8 cellular contexts compared by ENCODE assay signal in genomic region chr3:149247929-149248691, GRCh38. TPM values are rescaled to one million over a fixed set of nuclear protein-coding genes. Genes with fewer than 3 reads are reported as not detected.
A peak's percentile ranks its signal among the peaks of the same experiment; 100 is the strongest.
DNase-seq lines count a peak whose midpoint lies in the region; ATAC-seq and TF ChIP-seq lines count a peak whose summit lies in the region.

No MANE protein-coding gene starts in this region.

- no peaks in the 10 kb centered on the region for H3K9me3 Mint-ChIP-seq in Calu3 (ENCODE audit: low read depth, unreplicated experiment)
- no peaks in the 10 kb centered on the region for H3K9me3 Mint-ChIP-seq in activated naive CD8-positive, alpha-beta T cell treated with anti-CD3 and anti-CD28 coated beads, Interleukin-2, amount 10 ng/mL, durations not matched to agents 7 days and 5 days
- H3K9me3 Mint-ChIP-seq in Caco-2 (ENCODE audit: unreplicated experiment), result peaks cover 9% of the 10 kb centered on the region

- H3K4me3 Mint-ChIP-seq in Calu3 (ENCODE audit: low read depth, unreplicated experiment), result peak overlapping the region; percentile 5
- no peak overlapping the region for H3K4me3 Mint-ChIP-seq in activated naive CD8-positive, alpha-beta T cell treated with anti-CD3 and anti-CD28 coated beads, Interleukin-2, amount 10 ng/mL, durations not matched to agents 7 days and 5 days
- no peak overlapping the region for H3K4me3 Mint-ChIP-seq in Caco-2 (ENCODE audit: unreplicated experiment)

- POLR2A ChIA-PET in activated naive CD8-positive, alpha-beta T cell treated with anti-CD3 and anti-CD28 coated beads, Interleukin-2, amount 10 ng/mL, durations not matched to agents 7 days and 5 days (lab: Charles Lee), result no interaction called here
- POLR2A ChIA-PET in Caco-2 (lab: Charles Lee), result no interaction called here

- H3K9me3 ChIP-seq in right cardiac atrium (ENCODE audit: control insufficient read depth, low read length), result no peaks in the 10 kb centered on the region
- no peaks in the 10 kb centered on the region; the same call in 1 of the 2 replicates for H3K9me3 ChIP-seq in Caco-2

- CTCF ChIA-PET in Calu3 (lab: Charles Lee) (interaction anchor here (0.7 kb wide), 1 partner anchor 515 kb away, joined by 6 read pairs; no protein-coding TSS in a partner anchor), Caco-2 (lab: Charles Lee) (no interaction called here)

- BruUV-seq in Calu3 (replicated peaks; lab: Mats Ljungman, UMichigan) (no TSS peak), Caco-2 (replicated peaks; lab: Mats Ljungman, UMichigan) (no TSS peak)

- no peak overlapping the region for H3K4me3 ChIP-seq in right cardiac atrium (ENCODE audit: low read length)
- H3K4me3 ChIP-seq in Caco-2 (ENCODE audit: low read depth, low read length), result no peak overlapping the region

- H3K27ac ChIP-seq in right cardiac atrium (ENCODE audit: low read length), result no peak overlapping the region

- intact Hi-C loops in Calu3 (cut with micrococcal nuclease; ENCODE audit: unreplicated experiment) (no loop called here), right cardiac atrium (cut with DNase I) (no loop called here), Caco-2 (cut with micrococcal nuclease; ENCODE audit: unreplicated experiment) (no loop called here)

- H3K36me3 ChIP-seq in Caco-2 (ENCODE audit: control insufficient read depth, insufficient read depth, low read length), result no peaks in the 10 kb centered on the region

- H3K27me3 ChIP-seq in right cardiac atrium (ENCODE audit: control insufficient read depth, insufficient read depth), result no peaks in the 10 kb centered on the region
- no peaks in the 10 kb centered on the region for H3K27me3 ChIP-seq in Caco-2 (replicated peaks; ENCODE audit: control insufficient read depth, insufficient read depth, low read length)

- no peak overlapping the region for H3K27ac Mint-ChIP-seq in Calu3 (ENCODE audit: unreplicated experiment)
- H3K27ac Mint-ChIP-seq in activated naive CD8-positive, alpha-beta T cell treated with anti-CD3 and anti-CD28 coated beads, Interleukin-2, amount 10 ng/mL, durations not matched to agents 7 days and 5 days, result no peak overlapping the region
- H3K27ac Mint-ChIP-seq in Caco-2 (ENCODE audit: unreplicated experiment), result no peak overlapping the region

- 62% methylated on average over 5 of the region's 5 CpGs for WGBS in right cardiac atrium

- H3K27me3 Mint-ChIP-seq in Calu3 (ENCODE audit: unreplicated experiment), result no peaks in the 10 kb centered on the region
- H3K27me3 Mint-ChIP-seq in activated naive CD8-positive, alpha-beta T cell treated with anti-CD3 and anti-CD28 coated beads, Interleukin-2, amount 10 ng/mL, durations not matched to agents 7 days and 5 days, result no peaks in the 10 kb centered on the region
- no peaks in the 10 kb centered on the region for H3K27me3 Mint-ChIP-seq in Caco-2 (ENCODE audit: insufficient read depth, unreplicated experiment)

- ATAC-seq in GM19351 (IDR thresholded peaks at IDR 0.05; ENCODE audit: unreplicated experiment) (peak; percentile 49), HG03342 (IDR thresholded peaks at IDR 0.05; ENCODE audit: unreplicated experiment) (peak; percentile 61), right cardiac atrium (no peak)
- peak; percentile 45 for ATAC-seq in activated naive CD8-positive, alpha-beta T cell treated with anti-CD3 and anti-CD28 coated beads, Interleukin-2, amount 10 ng/mL, durations not matched to agents 7 days and 5 days (ENCODE audit: low read depth)

- H3K36me3 Mint-ChIP-seq in Calu3 (ENCODE audit: insufficient read depth, unreplicated experiment) (no peaks in the 10 kb centered on the region), Caco-2 (ENCODE audit: insufficient read depth, unreplicated experiment) (no peaks in the 10 kb centered on the region)
- H3K36me3 Mint-ChIP-seq in activated naive CD8-positive, alpha-beta T cell treated with anti-CD3 and anti-CD28 coated beads, Interleukin-2, amount 10 ng/mL, durations not matched to agents 7 days and 5 days, result peaks cover 6% of the 10 kb centered on the region

- H3K4me1 ChIP-seq in right cardiac atrium (ENCODE audit: control insufficient read depth, insufficient read depth, low read length), result no peaks in the 10 kb centered on the region
- peaks cover 29% of the 10 kb centered on the region for H3K4me1 ChIP-seq in Caco-2

- TF ChIP-seq CTCF in Calu3 (IDR thresholded peaks at IDR 0.05; ENCODE audit: unreplicated experiment), result no peak
- TF ChIP-seq CTCF in Caco-2 (IDR thresholded peaks at IDR 0.05; ENCODE audit: insufficient read depth in 1 of 2, low read depth in 1 of 2, low read length in 1 of 2, severe bottlenecking in 1 of 2, unreplicated experiment in 1 of 2), result no peak

- DNase-seq in Calu3 (peak; percentile 25), right cardiac atrium (no peak), Caco-2 (no peak)
- DNase-seq in activated naive CD8-positive, alpha-beta T cell treated with anti-CD3 and anti-CD28 coated beads, Interleukin-2, amount 10 ng/mL, durations not matched to agents 7 days and 5 days, result no peak
- DNase-seq in stimulated activated CD4-positive, alpha-beta T cell treated with anti-CD3 and anti-CD28 coated beads, Interleukin-4, amount 100 ng/mL, for 1 hour, result peak; percentile 16
- no peak for DNase-seq in activated effector memory CD4-positive, alpha-beta T cell treated with anti-CD3 and anti-CD28 coated beads, Interleukin-2, amount 50 U/mL, for 16 hours

- peaks cover 28% of the 10 kb centered on the region for H3K4me1 Mint-ChIP-seq in Calu3 (ENCODE audit: low read depth, unreplicated experiment)
- H3K4me1 Mint-ChIP-seq in activated naive CD8-positive, alpha-beta T cell treated with anti-CD3 and anti-CD28 coated beads, Interleukin-2, amount 10 ng/mL, durations not matched to agents 7 days and 5 days, result peaks cover 24% of the 10 kb centered on the region
- H3K4me1 Mint-ChIP-seq in Caco-2 (ENCODE audit: low read depth, unreplicated experiment), result peaks cover 11% of the 10 kb centered on the region

RNA-seq across cellular contexts. Expression of gene CP, which starts 26.5 kb away (rescaled TPM):
- total RNA-seq in Calu3 (2022) (4.0 and 5.4 TPM in 2 replicates), right cardiac atrium (10 to 100 TPM; 11.0 to 31.2 (median 27.5) TPM), Caco-2 (2022) (5.0 and 6.8 TPM in 2 replicates)
- not detected for total RNA-seq in activated naive CD8-positive, alpha-beta T cell treated with anti-CD3 and anti-CD28 coated beads, Interleukin-2, amount 10 ng/mL, durations not matched to agents 7 days and 5 days
- polyA plus RNA-seq in right cardiac atrium, result 14.5 TPM

Comparison
In these comparisons a context has a peak if more than half of its experiments do, and no peak if none do; other contexts are left out.
1. DNase-seq: peak in Calu3 (single experiment) and stimulated activated CD4-positive, alpha-beta T cell treated with anti-CD3 and anti-CD28 coated beads, Interleukin-4, amount 100 ng/mL, for 1 hour (single experiment); none in activated naive CD8-positive, alpha-beta T cell treated with anti-CD3 and anti-CD28 coated beads, Interleukin-2, amount 10 ng/mL, durations not matched to agents 7 days and 5 days (single experiment), right cardiac atrium (0 of 3), Caco-2 (0 of 2) and activated effector memory CD4-positive, alpha-beta T cell treated with anti-CD3 and anti-CD28 coated beads, Interleukin-2, amount 50 U/mL, for 16 hours (single experiment).
2. ATAC-seq: peak in GM19351 (single experiment), HG03342 (single experiment) and activated naive CD8-positive, alpha-beta T cell treated with anti-CD3 and anti-CD28 coated beads, Interleukin-2, amount 10 ng/mL, durations not matched to agents 7 days and 5 days (single experiment); none in right cardiac atrium (0 of 2).